In the genomic region with DNA sequence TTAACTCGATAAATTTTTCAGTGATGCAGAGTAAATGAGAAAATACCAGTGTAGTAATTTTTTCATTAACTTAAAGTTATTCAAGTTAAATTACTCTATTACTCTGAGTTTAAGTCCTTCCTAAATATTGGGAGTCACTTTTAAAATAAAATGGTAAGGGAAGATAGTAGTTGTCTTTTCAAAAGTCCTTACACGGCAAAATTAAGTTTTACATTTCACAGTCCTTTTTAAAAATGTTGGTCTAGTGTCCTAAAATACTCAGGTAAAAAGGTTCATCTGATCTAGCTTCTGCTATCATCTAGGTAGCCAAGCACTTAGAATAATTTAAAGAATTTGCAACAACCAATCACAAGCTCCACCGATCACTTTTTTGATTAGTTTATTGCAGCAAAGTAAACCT, we compare ENCODE assay signal across 3 cellular contexts.
TF ChIP-seq lines count a peak whose summit lies in the region.

No MANE protein-coding gene starts in this region.

TF ChIP-seq in A549, 52 proteins besides CTCF, POLR2A, EP300 and RAD21:
- TF ChIP-seq GATA3 (IDR thresholded peaks at IDR 0.05; ENCODE audit: borderline replicate concordance) = no peak
- TF ChIP-seq MAFK (IDR thresholded peaks at IDR 0.05; ENCODE audit: partially characterized antibody) = peak; percentile 64
- TF ChIP-seq HOXB5 (CRISPR knock-in tag; IDR thresholded peaks at IDR 0.05) = no peak
- TF ChIP-seq POLR2AphosphoS2 (conservative IDR thresholded peaks at IDR 0.05; ENCODE audit: low read length) = no peak
- TF ChIP-seq, protein P1, sequence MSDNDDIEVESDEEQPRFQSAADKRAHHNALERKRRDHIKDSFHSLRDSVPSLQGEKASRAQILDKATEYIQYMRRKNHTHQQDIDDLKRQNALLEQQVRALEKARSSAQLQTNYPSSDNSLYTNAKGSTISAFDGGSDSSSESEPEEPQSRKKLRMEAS (IDR thresholded peaks at IDR 0.05) = no peak
- TF ChIP-seq HOXA7 (CRISPR knock-in tag; IDR thresholded peaks at IDR 0.05) = no peak
- TF ChIP-seq ZFP36 (IDR thresholded peaks at IDR 0.05; ENCODE audit: borderline replicate concordance, partially characterized antibody) = no peak

TF ChIP-seq in HCT116, 20 proteins besides CTCF, POLR2A, EP300 and RAD21:
- TF ChIP-seq CEBPB (IDR thresholded peaks at IDR 0.05; ENCODE audit: low read depth) (no peak), CBX3 (IDR thresholded peaks at IDR 0.05; ENCODE audit: low read depth) (no peak), SIN3A (IDR thresholded peaks at IDR 0.05; ENCODE audit: low read depth) (no peak), FOSL1 (IDR thresholded peaks at IDR 0.05; ENCODE audit: low read depth) (no peak), JUND (IDR thresholded peaks at IDR 0.05) (no peak)
- TF ChIP-seq, protein P1 (IDR thresholded peaks at IDR 0.05) = no peak
- TF ChIP-seq, protein P2, sequence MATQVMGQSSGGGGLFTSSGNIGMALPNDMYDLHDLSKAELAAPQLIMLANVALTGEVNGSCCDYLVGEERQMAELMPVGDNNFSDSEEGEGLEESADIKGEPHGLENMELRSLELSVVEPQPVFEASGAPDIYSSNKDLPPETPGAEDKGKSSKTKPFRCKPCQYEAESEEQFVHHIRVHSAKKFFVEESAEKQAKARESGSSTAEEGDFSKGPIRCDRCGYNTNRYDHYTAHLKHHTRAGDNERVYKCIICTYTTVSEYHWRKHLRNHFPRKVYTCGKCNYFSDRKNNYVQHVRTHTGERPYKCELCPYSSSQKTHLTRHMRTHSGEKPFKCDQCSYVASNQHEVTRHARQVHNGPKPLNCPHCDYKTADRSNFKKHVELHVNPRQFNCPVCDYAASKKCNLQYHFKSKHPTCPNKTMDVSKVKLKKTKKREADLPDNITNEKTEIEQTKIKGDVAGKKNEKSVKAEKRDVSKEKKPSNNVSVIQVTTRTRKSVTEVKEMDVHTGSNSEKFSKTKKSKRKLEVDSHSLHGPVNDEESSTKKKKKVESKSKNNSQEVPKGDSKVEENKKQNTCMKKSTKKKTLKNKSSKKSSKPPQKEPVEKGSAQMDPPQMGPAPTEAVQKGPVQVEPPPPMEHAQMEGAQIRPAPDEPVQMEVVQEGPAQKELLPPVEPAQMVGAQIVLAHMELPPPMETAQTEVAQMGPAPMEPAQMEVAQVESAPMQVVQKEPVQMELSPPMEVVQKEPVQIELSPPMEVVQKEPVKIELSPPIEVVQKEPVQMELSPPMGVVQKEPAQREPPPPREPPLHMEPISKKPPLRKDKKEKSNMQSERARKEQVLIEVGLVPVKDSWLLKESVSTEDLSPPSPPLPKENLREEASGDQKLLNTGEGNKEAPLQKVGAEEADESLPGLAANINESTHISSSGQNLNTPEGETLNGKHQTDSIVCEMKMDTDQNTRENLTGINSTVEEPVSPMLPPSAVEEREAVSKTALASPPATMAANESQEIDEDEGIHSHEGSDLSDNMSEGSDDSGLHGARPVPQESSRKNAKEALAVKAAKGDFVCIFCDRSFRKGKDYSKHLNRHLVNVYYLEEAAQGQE (IDR thresholded peaks at IDR 0.05; ENCODE audit: low read depth) = no peak
TF ChIP-seq in HCT116: peak in this region for 0.

TF ChIP-seq in K562, 482 proteins besides CTCF, POLR2A, EP300 and RAD21:
- TF ChIP-seq ZNF316 (IDR thresholded peaks at IDR 0.05) (peak; percentile 59), SMAD4 (CRISPR knock-in tag; conservative IDR thresholded peaks at IDR 0.05) (no peak)
